ENCODE assay signal across 8 cellular contexts in the genomic region with DNA sequence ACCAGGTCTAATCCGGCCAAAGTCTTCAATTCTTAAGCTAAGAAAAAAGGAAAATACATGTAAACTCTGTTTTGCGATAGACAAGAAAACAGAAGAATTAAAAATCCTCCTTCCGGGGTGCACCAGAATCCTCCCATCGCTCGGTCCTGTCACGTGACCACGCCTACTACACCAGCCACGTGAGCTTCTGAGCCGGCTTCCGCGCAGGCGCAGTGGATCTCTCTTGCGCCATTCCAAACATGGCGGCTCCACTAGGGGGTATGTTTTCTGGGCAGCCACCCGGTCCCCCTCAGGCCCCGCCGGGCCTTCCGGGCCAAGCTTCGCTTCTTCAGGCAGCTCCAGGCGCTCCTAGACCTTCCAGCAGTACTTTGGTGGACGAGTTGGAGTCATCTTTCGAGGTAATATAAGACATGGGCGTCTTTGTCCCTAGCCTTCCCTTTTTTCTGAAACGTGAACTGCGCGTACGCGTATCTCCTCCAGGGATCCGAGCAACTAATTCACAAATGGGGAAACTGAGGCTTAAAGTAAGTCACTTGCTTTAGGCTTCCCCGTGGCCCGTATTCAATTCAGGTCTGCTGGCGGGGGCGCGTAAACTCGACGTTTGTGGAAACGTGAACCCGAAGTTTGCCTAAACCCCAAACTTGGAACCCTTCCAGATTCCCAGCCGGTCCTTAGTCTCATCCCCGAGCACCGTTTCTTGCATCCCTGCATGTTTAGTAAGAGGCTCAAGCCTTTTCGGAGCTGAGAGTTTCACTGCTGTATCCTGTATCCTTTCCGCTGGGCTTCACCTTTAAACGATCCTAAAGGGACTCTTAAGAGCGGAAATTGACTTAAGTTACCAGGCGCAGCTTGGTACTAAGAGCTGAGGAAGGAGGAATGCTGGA. TPM values are rescaled to one million over a fixed set of nuclear protein-coding genes. Genes with fewer than 3 reads are reported as not detected.
DNase-seq lines count a peak whose midpoint lies in the region; ATAC-seq and TF ChIP-seq lines count a peak whose summit lies in the region.

A gene with protein sequence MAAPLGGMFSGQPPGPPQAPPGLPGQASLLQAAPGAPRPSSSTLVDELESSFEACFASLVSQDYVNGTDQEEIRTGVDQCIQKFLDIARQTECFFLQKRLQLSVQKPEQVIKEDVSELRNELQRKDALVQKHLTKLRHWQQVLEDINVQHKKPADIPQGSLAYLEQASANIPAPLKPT (plus strand): TSS at position 226 of the 884 bp plus-strand sequence. CDS start 14 bp downstream, at position 240.

- H3K27me3 ChIP-seq in CD8-positive, alpha-beta T cell (ENCODE audit: insufficient read depth, low read length): no peaks in the 10 kb centered on the region
- H3K27me3 ChIP-seq in HL-60 (ENCODE audit: insufficient read depth, poor library complexity, severe bottlenecking): no peaks in the 10 kb centered on the region

- peaks cover 10% of the 10 kb centered on the region for H3K36me3 ChIP-seq in CD8-positive, alpha-beta T cell (ENCODE audit: insufficient read depth, low read length)

- intact Hi-C loops in CD8-positive, alpha-beta T cell (cut with DNase I, micrococcal nuclease): loop anchor here (1.0 to 10.0 kb wide), 9 partner anchors 20 to 1960 kb away; a partner anchor contains a TSS

- H3K4me3 Mint-ChIP-seq in CD8-positive, alpha-beta T cell: peak within 1 kb of the TSS; percentile 99

- peak; percentile 84 to 96 (median 95) for DNase-seq in CD8-positive, alpha-beta T cell
- peak; percentile 87 to 95 for DNase-seq in HL-60 (ENCODE audit: low read depth in 1 of 2, low spot score in 1 of 2)
- DNase-seq in NK-92 (lab: John Stamatoyannopoulos, UW; ENCODE audit: unreplicated experiment): peak; percentile 75
- DNase-seq in activated CD8-positive, alpha-beta memory T cell treated with anti-CD3 and anti-CD28 coated beads for 1 hour (ENCODE audit: extremely low read depth in 1 of 2, low read depth in 1 of 2): peak; percentile 90 to 91
- DNase-seq in effector CD8-positive, alpha-beta T cell (lab: John Stamatoyannopoulos, UW): peak; percentile 94
- DNase-seq in lung microvascular endothelial cell (ENCODE audit: low read depth in 2 of 2): peak; percentile 95 to 96
- DNase-seq in stimulated activated CD4-positive, alpha-beta T cell treated with anti-CD3 and anti-CD28 coated beads, TNF-alpha, amount 100 ng/mL, for 48 hours (ENCODE audit: low read depth in 3 of 3): peak; percentile 92 to 95 (median 92)

- no peak for TF ChIP-seq CTCF in CD8-positive, alpha-beta T cell (IDR thresholded peaks at IDR 0.05)
- TF ChIP-seq CTCF in HL-60 (IDR thresholded peaks at IDR 0.05; ENCODE audit: insufficient read depth, low read length): no peak

- peaks cover 50% of the 10 kb centered on the region for H3K36me3 Mint-ChIP-seq in CD8-positive, alpha-beta T cell

- H3K27ac ChIP-seq in CD8-positive, alpha-beta T cell (ENCODE audit: low read depth, low read length): peak within 1 kb of the TSS; percentile 87
- H3K27ac ChIP-seq in HL-60 (replicated peaks): peak within 1 kb of the TSS; percentile 84

- peak; percentile 89 for ATAC-seq in CD8-positive, alpha-beta T cell
- peak; percentile 94 for ATAC-seq in GM19455 (IDR thresholded peaks at IDR 0.05; ENCODE audit: unreplicated experiment)

- H3K4me3 ChIP-seq in CD8-positive, alpha-beta T cell (ENCODE audit: low read depth, low read length): peak within 1 kb of the TSS; percentile 99
- peak within 1 kb of the TSS; percentile 89 for H3K4me3 ChIP-seq in HL-60 (replicated peaks; ENCODE audit: insufficient read depth, low read length)

- H3K27me3 Mint-ChIP-seq in CD8-positive, alpha-beta T cell (ENCODE audit: low read depth): no peaks in the 10 kb centered on the region

- H3K4me1 Mint-ChIP-seq in CD8-positive, alpha-beta T cell (ENCODE audit: low read depth): peaks cover 41% of the 10 kb centered on the region

- CTCF ChIA-PET in CD8-positive, alpha-beta T cell (lab: Charles Lee): interaction anchor here (1.0 to 2.2 kb wide), 4 partner anchors 11 to 66 kb away, joined by 3 to 10 read pairs (median 4); no protein-coding TSS in a partner anchor

- H3K4me1 ChIP-seq in CD8-positive, alpha-beta T cell (ENCODE audit: insufficient read depth, low read length): peaks cover 41% of the 10 kb centered on the region

- POLR2A ChIA-PET in CD8-positive, alpha-beta T cell (lab: Charles Lee): interaction anchor here (0.6 to 3.0 kb wide), 13 partner anchors 9 to 1652 kb away, joined by 3 to 15 read pairs (median 5); a partner anchor contains a TSS

- no peaks in the 10 kb centered on the region for H3K9me3 ChIP-seq in CD8-positive, alpha-beta T cell (ENCODE audit: low read length)

- H3K27ac Mint-ChIP-seq in CD8-positive, alpha-beta T cell: peak within 1 kb of the TSS; percentile 97

- no peaks in the 10 kb centered on the region for H3K9me3 Mint-ChIP-seq in CD8-positive, alpha-beta T cell

RNA-seq across cellular contexts. Expression of the gene that starts here (rescaled TPM):
- 10 to 100 TPM; 60.0 to 64.8 TPM for total RNA-seq in CD8-positive, alpha-beta T cell
- 13.7 and 23.2 TPM in 2 replicates for total RNA-seq in lung microvascular endothelial cell

Comparison
In these comparisons a context has a peak if more than half of its experiments do, and no peak if none do; other contexts are left out.
1. Peak in every context shown above with its lines: DNase-seq, ATAC-seq, H3K4me3 ChIP-seq and H3K27ac ChIP-seq.